In genomic region chr5:4198461-4198860, GRCh38 we compare ENCODE assay signal across 16 cellular contexts.
DNase-seq lines count a peak whose midpoint lies in the region; ATAC-seq, FAIRE-seq and TF ChIP-seq lines count a peak whose summit lies in the region.
"Had no signal": no experiment of that assay in that cellular context is flagged by ENCODE, and none has a peak within 500 bp of the region (broad histone marks: within the 10 kb centered on the region; RNA-seq: fewer than 3 reads in every experiment).

No MANE protein-coding gene starts in this region.

- H3K4me1 ChIP-seq in HepG2 (ENCODE audit: insufficient read depth, low read length) (no peaks in the 10 kb centered on the region), right lobe of liver (no peaks in the 10 kb centered on the region), esophagus muscularis mucosa (no peaks in the 10 kb centered on the region)
- H3K4me1 ChIP-seq: HAP-1 had no signal

- ATAC-seq in HepG2 (no peak), right lobe of liver (no peak)

- CTCF ChIA-PET in HepG2 (lab: Yijun Ruan, JAX; ENCODE audit: low intra/inter-chr PET ratio, low total read pairs) = no interaction called here

- in situ Hi-C loops in HepG2 (cut with HindIII; ENCODE audit: extremely low pct_ligation_motif_present, low pct_unique_long_range_greater_than_20kb) = no loop called here

- TF ChIP-seq EP300 in HepG2 (IDR thresholded peaks at IDR 0.05; ENCODE audit: low read depth in 2 of 2, low read length in 2 of 2) (no peak), HepG2 (CRISPR knock-in tag; IDR thresholded peaks at IDR 0.05; ENCODE audit: borderline replicate concordance) (no peak), esophagus muscularis mucosa (IDR thresholded peaks at IDR 0.05) (no peak)

- no TSS peak for BruUV-seq in HepG2 (replicated peaks; lab: Mats Ljungman, UMichigan)

- WGBS in HepG2 (ENCODE audit: low lambda C conversion rate) = 0% methylated on average over 5 of the region's 7 CpGs
- WGBS in right lobe of liver (ENCODE audit: insufficient coverage, low coverage, low lambda C conversion rate, missing lambda C conversion rate) = 29% methylated on average over 5 of the region's 7 CpGs
- 54% methylated on average over 7 of the region's 7 CpGs for WGBS in esophagus muscularis mucosa

- POLR2A ChIA-PET in HepG2 (lab: Yijun Ruan, JAX) = no interaction called here

- no peak for DNase-seq in HepG2 (ENCODE audit: low spot score)
- DNase-seq in right lobe of liver = no peak
- peak; percentile 60 for DNase-seq in SK-N-DZ (ENCODE audit: low spot score)
- peak; percentile 47 for DNase-seq in esophagus muscularis mucosa (ENCODE audit: extremely low spot score)
- no peak for DNase-seq in UCSD-AML1 (lab: John Stamatoyannopoulos, UW; ENCODE audit: unreplicated experiment)
- DNase-seq in NCI-H226 = no peak
- no peak for DNase-seq in glomerular visceral epithelial cell (ENCODE audit: extremely low spot score)
- no peak for DNase-seq in DMS 273 treated with DMSO at 0.1 percent for 48 hours (lab: John Stamatoyannopoulos, UW)
- DNase-seq: 8988T; ACHN; C1 segment of cervical spinal cord; CD4-positive, alpha-beta T cell; GF-D8; GOT3 had no signal

- H4K20me1 ChIP-seq in HepG2 (ENCODE audit: insufficient read depth, low read length) = no peaks in the 10 kb centered on the region

- TF ChIP-seq CTCF in HepG2 (CRISPR knock-in tag; IDR thresholded peaks at IDR 0.05) = 0 out of 2 replicates have a peak, but pooled peaks have one; percentile 5
- no peak for TF ChIP-seq CTCF in right lobe of liver (IDR thresholded peaks at IDR 0.05)
- TF ChIP-seq CTCF in esophagus muscularis mucosa (IDR thresholded peaks at IDR 0.05) = no peak

- no peak overlapping the region for H3K27ac ChIP-seq in HepG2 (ENCODE audit: extremely low read length, insufficient read depth, low read length)
- H3K27ac ChIP-seq in right lobe of liver = no peak overlapping the region
- no peak overlapping the region for H3K27ac ChIP-seq in esophagus muscularis mucosa (replicated peaks in 1 of 4)

- H3K27me3 ChIP-seq in HepG2 (ENCODE audit: control insufficient read depth in 1 of 2, insufficient read depth in 2 of 2, low read length in 2 of 2) (no peaks in the 10 kb centered on the region), right lobe of liver (no peaks in the 10 kb centered on the region), esophagus muscularis mucosa (peaks cover 0 to 12% (median 0%) of the 10 kb centered on the region in 4 donors)

- H2AFZ ChIP-seq in HepG2 (ENCODE audit: low read length) = no peak overlapping the region

- H3K9ac ChIP-seq in HepG2 (ENCODE audit: insufficient read depth, low read depth, low read length) = no peak overlapping the region

- H3K79me2 ChIP-seq in HepG2 (ENCODE audit: insufficient read depth, low read length) = no peaks in the 10 kb centered on the region

- H3K36me3 ChIP-seq in HepG2 (replicated peaks in 1 of 2; ENCODE audit: control insufficient read depth in 1 of 2, insufficient read depth in 2 of 2, low read length in 2 of 2) = no peaks in the 10 kb centered on the region
- no peaks in the 10 kb centered on the region for H3K36me3 ChIP-seq in right lobe of liver
- no peaks in the 10 kb centered on the region for H3K36me3 ChIP-seq in esophagus muscularis mucosa
- H3K36me3 ChIP-seq: HAP-1 had no signal

- no peak for TF ChIP-seq RAD21 in HepG2 (CRISPR knock-in tag; IDR thresholded peaks at IDR 0.05)

- intact Hi-C loops in HepG2 (cut with micrococcal nuclease; ENCODE audit: unreplicated experiment) (no loop called here), right lobe of liver (cut with DNase I) (no loop called here), esophagus muscularis mucosa (cut with DNase I) (no loop called here)

- no peak for TF ChIP-seq POLR2A in HepG2 (IDR thresholded peaks at IDR 0.05; ENCODE audit: insufficient read depth in 1 of 2, low read depth in 2 of 2, low read length in 2 of 2)
- no peak for TF ChIP-seq POLR2A in right lobe of liver (IDR thresholded peaks at IDR 0.05)
- TF ChIP-seq POLR2A in esophagus muscularis mucosa (IDR thresholded peaks at IDR 0.05; ENCODE audit: low read depth) = no peak

- FAIRE-seq in HepG2 (lab: Jason Lieb, UNC) = no peak
- FAIRE-seq: GM19239 had no signal

- no peak overlapping the region for H3K4me2 ChIP-seq in HepG2 (ENCODE audit: low read depth, low read length)

- H3K4me3 ChIP-seq in HepG2 (replicated peaks in 1 of 3; ENCODE audit: insufficient read depth in 1 of 3, low read depth in 2 of 3, low read length in 3 of 3) (no peak overlapping the region), right lobe of liver (no peak overlapping the region), esophagus muscularis mucosa (no peak overlapping the region)
- H3K4me3 ChIP-seq: HAP-1 had no signal

- H3K9me3 ChIP-seq in HepG2 (ENCODE audit: low read length) (no peaks in the 10 kb centered on the region), right lobe of liver (no peaks in the 10 kb centered on the region), esophagus muscularis mucosa (no peaks in the 10 kb centered on the region)
- H3K9me3 ChIP-seq: HAP-1 had no signal

TF ChIP-seq in HepG2, 621 proteins besides CTCF, POLR2A, EP300 and RAD21:
- TF ChIP-seq STAG1 (CRISPR knock-in tag; IDR thresholded peaks at IDR 0.05) (peak; percentile 13; the same call in 1 of the 2 replicates), ATF1 (CRISPR knock-in tag; IDR thresholded peaks at IDR 0.05) (no peak)
TF ChIP-seq in HepG2: peak in this region for 1.

Comparison
In these comparisons a context has a peak if more than half of its experiments do, and no peak if none do; other contexts are left out.
1. DNase-seq: peak in SK-N-DZ (single experiment) and esophagus muscularis mucosa (single experiment); none in HepG2 (single experiment), right lobe of liver (0 of 3), UCSD-AML1 (single experiment), NCI-H226 (single experiment), glomerular visceral epithelial cell (single experiment) and DMS 273 treated with DMSO at 0.1 percent for 48 hours (single experiment).